ENCODE assay signal across 23 cellular contexts in the genomic region with DNA sequence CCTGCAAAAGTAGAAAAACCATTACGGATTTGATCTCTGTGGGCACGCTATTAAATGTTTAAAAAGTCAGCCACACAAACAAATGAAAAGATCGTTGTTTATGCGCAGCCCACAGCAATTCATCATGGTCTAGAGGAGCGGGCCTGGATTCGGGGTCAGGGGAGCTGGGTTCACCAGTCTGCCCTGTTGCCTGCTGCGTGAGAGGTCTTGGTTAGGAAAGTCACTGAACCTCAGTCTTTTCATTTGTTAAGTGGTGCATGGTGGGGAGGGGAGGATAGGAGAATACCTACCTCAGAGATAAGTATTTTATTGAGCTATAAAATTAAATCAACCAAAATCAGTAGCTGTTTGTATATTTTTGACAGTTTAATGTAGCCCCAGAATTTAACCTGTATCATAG.
"Had no signal": no experiment of that assay in that cellular context is flagged by ENCODE, and none has a peak within 500 bp of the region (broad histone marks: within the 10 kb centered on the region; RNA-seq: fewer than 3 reads in every experiment).

No MANE protein-coding gene starts in this region.

- H3K27me3 ChIP-seq: adrenal gland, right lobe of liver, suprapubic skin, transverse colon, uterus had no signal

- H3K9ac ChIP-seq: parathyroid adenoma had no signal

- H3K27me3 Mint-ChIP-seq: activated B cell treated with CpG ODN at 0.5 μM for 24 hours; activated CD4-positive, alpha-beta memory T cell treated with anti-CD3 and anti-CD28 coated beads for 36 hours; dendritic cell treated with granulocyte-macrophage colony-stimulating factor and Interleukin-4, amounts not matched to agents 40 ng/mL and 50 ng/mL, for 4 days; effector memory CD8-positive, alpha-beta T cell; naive thymus-derived CD4-positive, alpha-beta T cell; stimulated activated naive CD8-positive, alpha-beta T cell treated with anti-CD3 and anti-CD28 coated beads, Interleukin-15, amount 100 ng/mL, for 72 hours had no signal

- H3K9me3 ChIP-seq: adrenal gland, right lobe of liver, suprapubic skin, transverse colon, uterus had no signal

- H3K4me1 ChIP-seq: adrenal gland, parathyroid adenoma, right lobe of liver, suprapubic skin, transverse colon, uterus had no signal

- DNase-seq: activated B cell treated with CpG ODN at 0.5 μM for 24 hours; activated CD4-positive, alpha-beta memory T cell treated with anti-CD3 and anti-CD28 coated beads for 36 hours; activated CD4-positive, alpha-beta T cell treated with anti-CD3 and anti-CD28 coated beads for 4 hours; activated gamma-delta T cell treated with Interleukin-2 at 50 U/mL for 16 hours; activated T-cell treated with anti-CD3 and anti-CD28 coated beads for 4 hours; effector memory CD8-positive, alpha-beta T cell; hippocampal formation; immature natural killer cell; mesenchymal stem cell; naive thymus-derived CD4-positive, alpha-beta T cell; right lobe of liver; small intestine; stimulated activated CD4-positive, alpha-beta T cell treated with anti-CD3 and anti-CD28 coated beads, Interleukin-4, amount 100 ng/mL, for 1 hour; stimulated activated naive CD8-positive, alpha-beta T cell treated with anti-CD3 and anti-CD28 coated beads, Interleukin-15, amount 100 ng/mL, for 72 hours; transverse colon; uterus had no signal

- H3K4me3 Mint-ChIP-seq: activated B cell treated with CpG ODN at 0.5 μM for 24 hours; activated CD4-positive, alpha-beta memory T cell treated with anti-CD3 and anti-CD28 coated beads for 36 hours; activated T-helper 1 cell treated with anti-CD3 and anti-CD28 coated beads, Interleukin-12 subunit alpha, Interleukin-12 subunit beta, Interleukin-2, Interleukin-4 antibody, amounts not matched to agents 30 ng/mL and 10 ng/mL and 1 ng/mL, durations not matched to agents 14 hours and 24 hours and 36 hours; dendritic cell treated with granulocyte-macrophage colony-stimulating factor and Interleukin-4, amounts not matched to agents 40 ng/mL and 50 ng/mL, for 4 days; effector memory CD8-positive, alpha-beta T cell; immature natural killer cell; naive thymus-derived CD4-positive, alpha-beta T cell; stimulated activated naive CD8-positive, alpha-beta T cell treated with anti-CD3 and anti-CD28 coated beads, Interleukin-15, amount 100 ng/mL, for 72 hours; T-helper 2 cell treated with Interferon-gamma antibody and Interleukin-4, amounts not matched to agents 5 μg/mL and 100 μg/mL, for 36 hours had no signal

- H3K36me3 ChIP-seq: adrenal gland, right lobe of liver, suprapubic skin, transverse colon, uterus had no signal

- H3K4me3 ChIP-seq: adrenal gland, right lobe of liver, suprapubic skin, transverse colon, uterus had no signal

- H3K36me3 Mint-ChIP-seq: activated CD4-positive, alpha-beta memory T cell treated with anti-CD3 and anti-CD28 coated beads for 36 hours; activated naive CD4-positive, alpha-beta T cell treated with anti-CD3 and anti-CD28 coated beads, Interleukin-2, amount 50 U/mL, for 72 hours; immature natural killer cell; naive thymus-derived CD4-positive, alpha-beta T cell had no signal

- ATAC-seq: activated naive CD4-positive, alpha-beta T cell treated with anti-CD3 and anti-CD28 coated beads, Interleukin-2, amount 50 U/mL, for 72 hours; effector memory CD8-positive, alpha-beta T cell; naive thymus-derived CD4-positive, alpha-beta T cell; right lobe of liver; stimulated activated naive CD8-positive, alpha-beta T cell treated with anti-CD3 and anti-CD28 coated beads, Interleukin-15, amount 100 ng/mL, for 72 hours had no signal

- H3K9me3 Mint-ChIP-seq: activated B cell treated with CpG ODN at 0.5 μM for 24 hours; activated CD4-positive, alpha-beta memory T cell treated with anti-CD3 and anti-CD28 coated beads for 36 hours; activated naive CD4-positive, alpha-beta T cell treated with anti-CD3 and anti-CD28 coated beads, Interleukin-2, amount 50 U/mL, for 72 hours; activated T-helper 1 cell treated with anti-CD3 and anti-CD28 coated beads, Interleukin-12 subunit alpha, Interleukin-12 subunit beta, Interleukin-2, Interleukin-4 antibody, amounts not matched to agents 30 ng/mL and 10 ng/mL and 1 ng/mL, durations not matched to agents 14 hours and 24 hours and 36 hours; dendritic cell treated with granulocyte-macrophage colony-stimulating factor and Interleukin-4, amounts not matched to agents 40 ng/mL and 50 ng/mL, for 4 days; effector memory CD8-positive, alpha-beta T cell; immature natural killer cell; T-helper 2 cell treated with Interferon-gamma antibody and Interleukin-4, amounts not matched to agents 5 μg/mL and 100 μg/mL, for 36 hours had no signal

- H3K4me1 Mint-ChIP-seq: activated B cell treated with CpG ODN at 0.5 μM for 24 hours had no signal

- H2AFZ ChIP-seq: parathyroid adenoma had no signal

- H3K27ac ChIP-seq: adrenal gland, parathyroid adenoma, right lobe of liver, suprapubic skin, transverse colon, uterus had no signal

- H3K27ac Mint-ChIP-seq: activated B cell treated with CpG ODN at 0.5 μM for 24 hours; activated CD4-positive, alpha-beta memory T cell treated with anti-CD3 and anti-CD28 coated beads for 36 hours; activated naive CD4-positive, alpha-beta T cell treated with anti-CD3 and anti-CD28 coated beads, Interleukin-2, amount 50 U/mL, for 72 hours; activated T-helper 1 cell treated with anti-CD3 and anti-CD28 coated beads, Interleukin-12 subunit alpha, Interleukin-12 subunit beta, Interleukin-2, Interleukin-4 antibody, amounts not matched to agents 30 ng/mL and 10 ng/mL and 1 ng/mL, durations not matched to agents 14 hours and 24 hours and 36 hours; dendritic cell treated with granulocyte-macrophage colony-stimulating factor and Interleukin-4, amounts not matched to agents 40 ng/mL and 50 ng/mL, for 4 days; effector memory CD8-positive, alpha-beta T cell; naive thymus-derived CD4-positive, alpha-beta T cell; T-helper 2 cell treated with Interferon-gamma antibody and Interleukin-4, amounts not matched to agents 5 μg/mL and 100 μg/mL, for 36 hours had no signal
